In the genomic region with DNA sequence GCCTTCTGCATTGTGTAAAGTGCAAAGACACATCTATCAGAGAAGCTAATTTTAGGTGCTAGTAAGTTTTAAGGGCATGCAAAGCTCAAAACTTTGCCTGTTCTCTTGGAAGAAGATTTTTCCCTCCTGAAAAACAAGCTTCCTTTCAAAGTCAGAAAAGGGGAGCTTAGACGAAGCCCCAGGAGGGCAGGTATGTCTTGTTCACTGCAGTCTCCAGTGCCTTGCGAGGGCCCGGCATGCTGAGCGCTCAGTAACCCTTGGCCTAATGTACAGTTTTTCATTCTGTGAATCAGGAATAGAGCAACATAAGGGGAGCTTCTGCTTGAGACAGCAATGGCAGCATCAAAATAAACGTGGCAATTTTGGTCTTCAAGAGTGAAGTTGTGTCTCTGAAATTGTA, we compare ENCODE assay signal across 1 cellular context.
TF ChIP-seq lines count a peak whose summit lies in the region.

No MANE protein-coding gene starts in this region.

TF ChIP-seq in A549, 52 proteins besides CTCF, POLR2A, EP300 and RAD21 (continued from another document):
- TF ChIP-seq, protein P1, sequence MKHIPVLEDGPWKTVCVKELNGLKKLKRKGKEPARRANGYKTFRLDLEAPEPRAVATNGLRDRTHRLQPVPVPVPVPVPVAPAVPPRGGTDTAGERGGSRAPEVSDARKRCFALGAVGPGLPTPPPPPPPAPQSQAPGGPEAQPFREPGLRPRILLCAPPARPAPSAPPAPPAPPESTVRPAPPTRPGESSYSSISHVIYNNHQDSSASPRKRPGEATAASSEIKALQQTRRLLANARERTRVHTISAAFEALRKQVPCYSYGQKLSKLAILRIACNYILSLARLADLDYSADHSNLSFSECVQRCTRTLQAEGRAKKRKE (CRISPR knock-in tag; IDR thresholded peaks at IDR 0.05; ENCODE audit: low read depth) = no peak
- TF ChIP-seq SREBF2 (IDR thresholded peaks at IDR 0.05) (no peak), JUNB (IDR thresholded peaks at IDR 0.05) (no peak), RNF2 (IDR thresholded peaks at IDR 0.05; ENCODE audit: borderline replicate concordance, low read depth) (no peak), MYC (IDR thresholded peaks at IDR 0.05; ENCODE audit: borderline replicate concordance, low read length) (no peak), FOSB (CRISPR knock-in tag; IDR thresholded peaks at IDR 0.05) (no peak), KDM1A (IDR thresholded peaks at IDR 0.05; ENCODE audit: low read depth) (no peak), BHLHE40 (IDR thresholded peaks at IDR 0.05; ENCODE audit: low read depth, low read length) (no peak), ESRRA (IDR thresholded peaks at IDR 0.05; ENCODE audit: borderline replicate concordance, low read length) (no peak), TFCP2L1 (CRISPR knock-in tag; IDR thresholded peaks at IDR 0.05) (no peak)
